ENCODE assay signal across 28 cellular contexts in genomic region chr16:60478810-60479209, GRCh38.
"Had no signal": no experiment of that assay in that cellular context is flagged by ENCODE, and none has a peak within 500 bp of the region (broad histone marks: within the 10 kb centered on the region; RNA-seq: fewer than 3 reads in every experiment).

No MANE protein-coding gene starts in this region.

- FAIRE-seq: urothelium cell line had no signal

- H3K4me3 ChIP-seq: stomach, suprapubic skin, testis, thoracic aorta, thyroid gland, tibial artery, tibial nerve, transverse colon, upper lobe of left lung, upper lobe of right lung, uterus, vagina had no signal

- H3K9me3 Mint-ChIP-seq: type B pancreatic cell had no signal

- H3K27ac ChIP-seq: stomach, suprapubic skin, testis, thoracic aorta, thyroid gland, tibial artery, tibial nerve, transverse colon, upper lobe of left lung, upper lobe of right lung, uterus, vagina had no signal

- H3K4me1 Mint-ChIP-seq: stimulated activated effector memory CD8-positive, alpha-beta T cell treated with anti-CD3 and anti-CD28 coated beads, Interleukin-12 subunit alpha, Interleukin-12 subunit beta, amount 100 ng/mL, for 72 hours; stimulated activated naive B cell treated with anti-CD40 and anti-IgM and Interleukin-4, amounts not matched to agents 10 μg/mL and 1 μg/mL and 100 μg/mL, for 72 hours; stimulated activated naive CD8-positive, alpha-beta T cell treated with anti-CD3 and anti-CD28 coated beads, Interleukin-15, amount 100 ng/mL, for 72 hours had no signal

- ATAC-seq: stimulated activated effector memory CD8-positive, alpha-beta T cell treated with anti-CD3 and anti-CD28 coated beads, Interleukin-12 subunit alpha, Interleukin-12 subunit beta, amount 100 ng/mL, for 72 hours; stimulated activated naive B cell treated with anti-CD40 and anti-IgM and Interleukin-4, amounts not matched to agents 10 μg/mL and 1 μg/mL and 100 μg/mL, for 72 hours; stimulated activated naive CD8-positive, alpha-beta T cell treated with anti-CD3 and anti-CD28 coated beads, Interleukin-15, amount 100 ng/mL, for 72 hours; stimulated activated naive CD8-positive, alpha-beta T cell treated with anti-CD3 and anti-CD28 coated beads, Interleukin-15, Interleukin-2, amounts not matched to agents 100 U/mL and 50 U/mL, for 24 hours; upper lobe of right lung had no signal

- H3K9me3 ChIP-seq: stomach, suprapubic skin, testis, thoracic aorta, thyroid gland, tibial artery, tibial nerve, transverse colon, upper lobe of left lung, upper lobe of right lung, uterus, vagina had no signal

- H3K4me1 ChIP-seq: stomach, suprapubic skin, testis, thyroid gland, tibial artery, tibial nerve, transverse colon, upper lobe of left lung, upper lobe of right lung, uterus, vagina had no signal

- H3K4me3 Mint-ChIP-seq: stimulated activated effector memory CD8-positive, alpha-beta T cell treated with anti-CD3 and anti-CD28 coated beads, Interleukin-12 subunit alpha, Interleukin-12 subunit beta, amount 100 ng/mL, for 72 hours; stimulated activated naive B cell treated with anti-CD40 and anti-IgM and Interleukin-4, amounts not matched to agents 10 μg/mL and 1 μg/mL and 100 μg/mL, for 72 hours; stimulated activated naive CD8-positive, alpha-beta T cell treated with anti-CD3 and anti-CD28 coated beads, Interleukin-15, amount 100 ng/mL, for 72 hours; stimulated activated naive CD8-positive, alpha-beta T cell treated with anti-CD3 and anti-CD28 coated beads, Interleukin-15, Interleukin-2, amounts not matched to agents 100 ng/mL and 50 ng/mL, for 24 hours; type B pancreatic cell had no signal

- DNase-seq: stimulated activated CD4-positive, alpha-beta T cell treated with anti-CD3 and anti-CD28 coated beads, Interleukin-2, amount 100 ng/mL, for 48 hours; stimulated activated CD4-positive, alpha-beta T cell treated with anti-CD3 and anti-CD28 coated beads, Interleukin-4, amount 100 ng/mL, for 1 hour; stimulated activated CD4-positive, alpha-beta T cell treated with anti-CD3 and anti-CD28 coated beads, Interleukin-4, amount 100 ng/mL, for 24 hours; stimulated activated CD4-positive, alpha-beta T cell treated with anti-CD3 and anti-CD28 coated beads, Interleukin-4, amount 100 ng/mL, for 4 hours; stimulated activated CD8-positive, alpha-beta memory T cell treated with anti-CD3 and anti-CD28 coated beads, Interleukin-4, amount 100 ng/mL, for 48 hours; stimulated activated naive B cell treated with anti-CD40 and anti-IgM and Interleukin-4, amounts not matched to agents 10 μg/mL and 1 μg/mL and 100 μg/mL, for 72 hours; stimulated activated naive CD4-positive, alpha-beta T cell; stimulated activated naive CD4-positive, alpha-beta T cell treated with Interleukin-2 at 50 U/mL for 16 hours; stimulated activated naive CD8-positive, alpha-beta T cell treated with anti-CD3 and anti-CD28 coated beads, Interleukin-15, amount 100 ng/mL, for 72 hours; stimulated activated naive CD8-positive, alpha-beta T cell treated with anti-CD3 and anti-CD28 coated beads, Interleukin-15, Interleukin-2, amounts not matched to agents 100 U/mL and 50 U/mL, for 24 hours; stomach; substantia nigra; testis; thyroid gland; tibial artery; transverse colon; trophoblast cell; upper lobe of left lung; upper lobe of right lung; uterus had no signal

- H3K27me3 Mint-ChIP-seq: stimulated activated naive B cell treated with anti-CD40 and anti-IgM and Interleukin-4, amounts not matched to agents 10 μg/mL and 1 μg/mL and 100 μg/mL, for 72 hours; stimulated activated naive CD8-positive, alpha-beta T cell treated with anti-CD3 and anti-CD28 coated beads, Interleukin-15, amount 100 ng/mL, for 72 hours; stimulated activated naive CD8-positive, alpha-beta T cell treated with anti-CD3 and anti-CD28 coated beads, Interleukin-15, Interleukin-2, amounts not matched to agents 100 ng/mL and 50 ng/mL, for 24 hours; type B pancreatic cell had no signal

- H3K27ac Mint-ChIP-seq: stimulated activated effector memory CD8-positive, alpha-beta T cell treated with anti-CD3 and anti-CD28 coated beads, Interleukin-12 subunit alpha, Interleukin-12 subunit beta, amount 100 ng/mL, for 72 hours; stimulated activated naive B cell treated with anti-CD40 and anti-IgM and Interleukin-4, amounts not matched to agents 10 μg/mL and 1 μg/mL and 100 μg/mL, for 72 hours; stimulated activated naive CD8-positive, alpha-beta T cell treated with anti-CD3 and anti-CD28 coated beads, Interleukin-15, Interleukin-2, amounts not matched to agents 100 ng/mL and 50 ng/mL, for 24 hours; type B pancreatic cell had no signal

- H3K36me3 ChIP-seq: stomach, suprapubic skin, thoracic aorta, thyroid gland, tibial artery, tibial nerve, transverse colon, upper lobe of left lung, upper lobe of right lung, uterus, vagina had no signal

- H3K27me3 ChIP-seq: stomach, suprapubic skin, testis, thyroid gland, tibial artery, tibial nerve, transverse colon, upper lobe of left lung, upper lobe of right lung, uterus, vagina had no signal

- H3K36me3 Mint-ChIP-seq: stimulated activated effector memory CD8-positive, alpha-beta T cell treated with anti-CD3 and anti-CD28 coated beads, Interleukin-12 subunit alpha, Interleukin-12 subunit beta, amount 100 ng/mL, for 72 hours; stimulated activated naive B cell treated with anti-CD40 and anti-IgM and Interleukin-4, amounts not matched to agents 10 μg/mL and 1 μg/mL and 100 μg/mL, for 72 hours; type B pancreatic cell had no signal
